In the genomic region with DNA sequence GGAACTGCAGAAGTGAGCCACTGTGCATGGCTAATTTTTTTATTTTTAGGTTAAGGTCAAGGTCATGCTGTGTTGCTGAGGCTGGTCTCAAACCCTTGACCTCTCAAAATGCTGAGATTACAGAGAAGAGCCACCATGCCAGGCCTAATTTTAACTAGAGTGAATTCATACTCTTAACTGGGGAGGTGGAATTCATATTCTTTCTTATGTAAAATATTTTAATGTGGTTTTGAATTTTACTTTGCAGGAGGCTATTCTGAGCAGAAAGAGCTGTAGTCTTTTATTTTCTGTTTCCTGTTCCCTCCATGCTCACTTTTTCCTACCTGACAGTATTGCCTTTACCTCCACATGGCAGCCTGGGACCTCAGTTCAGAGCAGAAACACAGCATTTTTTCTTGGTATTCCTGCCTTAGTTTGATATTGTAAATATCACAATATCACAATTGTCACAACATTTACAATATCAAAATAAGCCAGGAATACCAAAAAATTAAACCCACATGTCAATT, we compare ENCODE assay signal across 15 cellular contexts. TPM values are rescaled to one million over a fixed set of nuclear protein-coding genes. Genes with fewer than 3 reads are reported as not detected.
DNase-seq lines count a peak whose midpoint lies in the region; ATAC-seq and TF ChIP-seq lines count a peak whose summit lies in the region.
"Had no signal": no experiment of that assay in that cellular context is flagged by ENCODE, and none has a peak within 500 bp of the region (broad histone marks: within the 10 kb centered on the region; RNA-seq: fewer than 3 reads in every experiment).

No MANE protein-coding gene starts in this region.

- in situ Hi-C loops in GM23248 (cut with MboI), result no loop called here

- H3K27ac ChIP-seq in H9 (ENCODE audit: insufficient read length, low read depth, low read length) (peak overlapping the region; percentile 2), GM23248 (no peak overlapping the region), gastroesophageal sphincter (no peak overlapping the region)
- H3K27ac ChIP-seq: A549, C4-2B had no signal

- H3K27me3 ChIP-seq in H9 (ENCODE audit: insufficient read depth, low read length) (no peaks in the 10 kb centered on the region), GM23248 (replicated peaks; ENCODE audit: insufficient read depth) (no peaks in the 10 kb centered on the region; the same call in 1 of the 2 replicates), gastroesophageal sphincter (peaks cover 10% of the 10 kb centered on the region)
- H3K27me3 ChIP-seq: BE2C had no signal

- H3K18ac ChIP-seq in H9 (ENCODE audit: insufficient read length, low read depth, low read length), result no peak overlapping the region

- no peaks in the 10 kb centered on the region for H3K9me3 ChIP-seq in H9 (ENCODE audit: control insufficient read depth, low read depth, low read length)
- H3K9me3 ChIP-seq in GM23248 (ENCODE audit: low read depth), result no peaks in the 10 kb centered on the region
- no peaks in the 10 kb centered on the region for H3K9me3 ChIP-seq in gastroesophageal sphincter
- H3K9me3 ChIP-seq: A549, BE2C, HAP-1 had no signal

- no peak overlapping the region for H4K91ac ChIP-seq in H9 (ENCODE audit: insufficient read length, low read depth, low read length)

- H3K79me2 ChIP-seq in H9 (ENCODE audit: insufficient read depth, low read length) (no peaks in the 10 kb centered on the region), GM23248 (ENCODE audit: insufficient read depth) (no peaks in the 10 kb centered on the region)

- H2BK120ac ChIP-seq in H9 (ENCODE audit: low read depth, low read length, poor library complexity, severe bottlenecking), result no peak overlapping the region

- H3K4me2 ChIP-seq in H9 (ENCODE audit: insufficient read depth, insufficient read length, low read length) (peak overlapping the region; percentile 38), GM23248 (ENCODE audit: unreplicated experiment) (no peak overlapping the region)
- H3K4me2 ChIP-seq: A549 had no signal

- no peaks in the 10 kb centered on the region for H3K36me3 Mint-ChIP-seq in H9 (ENCODE audit: insufficient read depth in 1 of 3, low read depth in 3 of 3)
- H3K36me3 Mint-ChIP-seq in WTC11, result no peaks in the 10 kb centered on the region
- H3K36me3 Mint-ChIP-seq: CD4-positive, alpha-beta memory T cell had no signal

- H2BK5ac ChIP-seq in H9 (ENCODE audit: insufficient read length, low read length), result no peak overlapping the region

- H3K56ac ChIP-seq in H9 (ENCODE audit: insufficient read length, low read depth, low read length), result no peak overlapping the region

- H4K20me1 ChIP-seq in H9 (ENCODE audit: control insufficient read depth, insufficient read depth, insufficient read length) (no peaks in the 10 kb centered on the region), GM23248 (ENCODE audit: insufficient read depth) (no peaks in the 10 kb centered on the region)

- H3K27ac Mint-ChIP-seq in H9, result peak overlapping the region in 1 of 3 experiments; percentile 98; a peak in 3 of 7 replicates
- H3K27ac Mint-ChIP-seq in WTC11, result peak overlapping the region; percentile 80
- H3K27ac Mint-ChIP-seq: CD4-positive, alpha-beta memory T cell had no signal

- H3K9ac ChIP-seq in H9 (ENCODE audit: extremely low read depth, insufficient read length, low read length) (no peak overlapping the region), GM23248 (no peak overlapping the region)

- no peaks in the 10 kb centered on the region for H3K79me1 ChIP-seq in H9 (ENCODE audit: insufficient read depth, low read depth, low read length, poor library complexity, severe bottlenecking)

- CTCF ChIA-PET in WTC11 (lab: Charles Lee), result interaction anchor here (2.8 kb wide), 1 partner anchor 48 kb away, joined by 11 read pairs; no protein-coding TSS in a partner anchor

- H3K23ac ChIP-seq in H9 (ENCODE audit: insufficient read length, low read depth, low read length), result no peak overlapping the region

- H3K23me2 ChIP-seq in H9 (ENCODE audit: insufficient read length, low read depth, low read length, poor library complexity, severe bottlenecking), result no peaks in the 10 kb centered on the region

- no peaks in the 10 kb centered on the region for H3K9me2 ChIP-seq in GM23248 (ENCODE audit: insufficient read depth)

- H2BK15ac ChIP-seq in H9 (ENCODE audit: low read depth, low read length), result no peak overlapping the region

- H2BK20ac ChIP-seq in H9 (ENCODE audit: low read depth, low read length, poor library complexity, severe bottlenecking), result no peak overlapping the region

- H2AFZ ChIP-seq in H9 (ENCODE audit: low read length) (no peak overlapping the region), GM23248 (no peak overlapping the region)

- H3K4me3 Mint-ChIP-seq in H9 (0 out of 5 replicates have a peak overlapping the region, but pooled peaks of 1 of the 2 experiments have one; percentile 31), WTC11 (no peak overlapping the region)
- H3K4me3 Mint-ChIP-seq: CD4-positive, alpha-beta memory T cell had no signal

- no peak overlapping the region for H4K8ac ChIP-seq in H9 (replicated peaks; ENCODE audit: insufficient read length, low read depth, low read length)

- TF ChIP-seq CTCF in H9 (conservative IDR thresholded peaks at IDR 0.05) (no peak), WTC11 (IDR thresholded peaks at IDR 0.05) (no peak), gastroesophageal sphincter (IDR thresholded peaks at IDR 0.05) (no peak)

- H3K4me1 Mint-ChIP-seq in H9 (peaks cover 29 to 40% of the 10 kb centered on the region in 2 experiments), WTC11 (peaks cover 41% of the 10 kb centered on the region)
- H3K4me1 Mint-ChIP-seq: CD4-positive, alpha-beta memory T cell had no signal

- no peak overlapping the region for H4K5ac ChIP-seq in H9 (ENCODE audit: insufficient read length, low read depth, low read length)

- H3K27me3 Mint-ChIP-seq in H9 (ENCODE audit: low read depth) (no peaks in the 10 kb centered on the region), WTC11 (ENCODE audit: low read depth) (no peaks in the 10 kb centered on the region)

- no peak overlapping the region for H2BK12ac ChIP-seq in H9 (ENCODE audit: insufficient read length, low read depth, low read length)

- H3K9me3 Mint-ChIP-seq in H9 (no peaks in the 10 kb centered on the region), WTC11 (no peaks in the 10 kb centered on the region)
- H3K9me3 Mint-ChIP-seq: CD4-positive, alpha-beta memory T cell had no signal

- no peak for TF ChIP-seq EP300 in gastroesophageal sphincter (IDR thresholded peaks at IDR 0.05)

- POLR2A ChIA-PET in WTC11 (lab: Charles Lee), result interaction anchor here (0.7 to 1.0 kb wide), 2 partner anchors 37 to 45 kb away, joined by 4 read pairs; partner anchors contain the start of gene CCNYL1

- H3K4me1 ChIP-seq in H9 (ENCODE audit: insufficient read depth, low read length) (peaks cover 6% of the 10 kb centered on the region; the same call in 1 of the 2 replicates), GM23248 (ENCODE audit: insufficient read depth) (peaks cover 11% of the 10 kb centered on the region), gastroesophageal sphincter (no peaks in the 10 kb centered on the region)
- H3K4me1 ChIP-seq: BE2C had no signal

- no peak overlapping the region for H3K4ac ChIP-seq in H9 (ENCODE audit: low read depth, low read length)

- H3F3A ChIP-seq in GM23248 (ENCODE audit: insufficient read depth), result peaks cover 11% of the 10 kb centered on the region; the same call in 1 of the 2 replicates

- H2AK5ac ChIP-seq in H9 (ENCODE audit: insufficient read length, low read length), result no peak overlapping the region

- no peak overlapping the region for H3K14ac ChIP-seq in H9 (ENCODE audit: insufficient read depth, low read length)

- TF ChIP-seq POLR2A in gastroesophageal sphincter (IDR thresholded peaks at IDR 0.05), result no peak

- ATAC-seq in WTC11, result peak; percentile 69
- ATAC-seq in gastroesophageal sphincter, result no peak
- no peak for ATAC-seq in GM19397 (IDR thresholded peaks at IDR 0.05; ENCODE audit: unreplicated experiment)
- ATAC-seq: K562 had no signal

- no peak overlapping the region for H3K4me3 ChIP-seq in GM23248
- H3K4me3 ChIP-seq in gastroesophageal sphincter, result no peak overlapping the region
- H3K4me3 ChIP-seq: A549, HAP-1, K562 had no signal

- H3K36me3 ChIP-seq in GM23248 (ENCODE audit: low read depth), result no peaks in the 10 kb centered on the region
- no peaks in the 10 kb centered on the region for H3K36me3 ChIP-seq in gastroesophageal sphincter
- H3K36me3 ChIP-seq: BE2C, HAP-1 had no signal

- DNase-seq in H9 (no peak), WTC11 (ENCODE audit: low spot score) (no peak), iPS-NIHi7 (ENCODE audit: extremely low spot score) (peak; percentile 28), GM23248 (no peak)
- DNase-seq: BE2C; CD4-positive, alpha-beta memory T cell; DMS79; EL; Karpas-422 had no signal

- no peak overlapping the region for H3T11ph ChIP-seq in H9 (ENCODE audit: low read length)

TF ChIP-seq in WTC11, 78 proteins besides CTCF, POLR2A, EP300 and RAD21 (continues in another document):
- TF ChIP-seq GABPB1 (CRISPR knock-in tag; IDR thresholded peaks at IDR 0.05) (no peak), ETV6 (CRISPR knock-in tag; IDR thresholded peaks at IDR 0.05) (no peak), SOX15 (CRISPR knock-in tag; IDR thresholded peaks at IDR 0.05) (no peak), ZNF232 (CRISPR knock-in tag; IDR thresholded peaks at IDR 0.05) (no peak)

RNA-seq across cellular contexts. Expression of gene CCNYL1, which starts 37.1 kb away (rescaled TPM):
- total RNA-seq in H9 (2021), result 27.0 and 28.1 TPM in 2 replicates
- total RNA-seq in WTC11 (2021), result 26.6 to 31.6 TPM (median 28.1 TPM) in 3 replicates
- total RNA-seq in GM23248 (2014; rRNA removed; shearing (Covaris generic)), result 12.5 and 14.9 TPM in 2 replicates
- 12.7 and 16.4 TPM in 2 replicates for polyA plus RNA-seq in GM23248 (2016; fragmentation: Nextera tagmentation; extraction: Ambion mirVana)
- 10 to 100 TPM; 11.0 to 20.9 (median 11.9) TPM for total RNA-seq in gastroesophageal sphincter

RNA-seq across cellular contexts. Expression of gene METTL21A, which starts 49.1 kb away (rescaled TPM):
- total RNA-seq in H9 (2021), result 65.9 and 68.6 TPM in 2 replicates
- total RNA-seq in WTC11 (2021), result 56.0 to 57.6 TPM (median 56.4 TPM) in 3 replicates
- 22.0 and 23.3 TPM in 2 replicates for total RNA-seq in GM23248 (2014; rRNA removed; shearing (Covaris generic))
- polyA plus RNA-seq in GM23248 (2016; fragmentation: Nextera tagmentation; extraction: Ambion mirVana), result 21.3 and 22.0 TPM in 2 replicates
- total RNA-seq in gastroesophageal sphincter, result 10 to 100 TPM in 2 of 4 donors, 1 to 10 TPM in 2; 7.9 to 24.2 (median 14.3) TPM
